ENCODE assay signal across 8 cellular contexts in the genomic region with DNA sequence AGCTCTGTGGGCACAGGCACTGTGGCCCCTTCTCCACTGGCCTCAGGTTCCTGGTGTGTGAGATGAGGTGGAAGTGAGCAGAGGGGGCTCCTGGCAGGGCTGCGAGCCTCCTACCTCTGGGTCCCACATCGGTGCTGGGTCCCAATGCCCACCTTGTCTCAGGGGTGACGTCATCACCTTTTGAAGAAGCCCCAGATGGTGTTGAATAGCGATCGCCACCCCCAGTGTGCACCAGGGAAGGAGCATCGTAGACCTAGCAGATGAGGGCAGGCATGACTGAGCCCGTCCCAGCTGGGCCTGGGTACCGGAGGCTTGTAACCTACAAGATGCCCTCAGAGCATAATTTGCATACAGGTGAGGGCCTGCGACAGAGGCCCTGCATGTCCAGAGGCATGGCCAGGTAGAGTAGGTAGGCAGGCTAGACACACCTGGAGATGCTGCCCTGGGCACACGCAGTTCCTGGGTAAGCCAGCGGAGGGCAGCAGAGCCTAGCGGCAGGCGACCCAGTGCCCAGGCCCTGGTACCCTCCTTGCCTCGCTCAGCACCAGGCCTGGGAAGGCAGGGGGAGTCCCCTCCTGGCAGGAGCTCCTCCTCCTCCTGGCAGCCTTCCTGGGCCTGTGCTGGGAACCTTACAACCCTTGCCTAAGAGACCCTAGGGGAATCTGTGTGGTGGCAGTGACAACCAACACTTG. TPM values are rescaled to one million over a fixed set of nuclear protein-coding genes. Genes with fewer than 3 reads are reported as not detected.
DNase-seq lines count a peak whose midpoint lies in the region; ATAC-seq and TF ChIP-seq lines count a peak whose summit lies in the region.

No MANE protein-coding gene starts in this region.

- H3K9me2 ChIP-seq in HCT116 (ENCODE audit: insufficient read depth): no peaks in the 10 kb centered on the region

- H3K4me3 Mint-ChIP-seq in Caco-2 (ENCODE audit: unreplicated experiment) (no peak overlapping the region), mesothelial cell of epicardium (no peak overlapping the region)

- H3K27ac Mint-ChIP-seq in Caco-2 (ENCODE audit: unreplicated experiment) (no peak overlapping the region), mesothelial cell of epicardium (no peak overlapping the region)

- ATAC-seq in HCT116 (peak; percentile 93), HG03571 (IDR thresholded peaks at IDR 0.05; ENCODE audit: unreplicated experiment) (no peak)

- TF ChIP-seq POLR2A in HCT116 (IDR thresholded peaks at IDR 0.05; ENCODE audit: borderline replicate concordance, extremely low read depth, insufficient read depth, insufficient read length): no peak

- no peaks in the 10 kb centered on the region for H3K36me3 ChIP-seq in Caco-2 (ENCODE audit: control insufficient read depth, insufficient read depth, low read length)
- no peaks in the 10 kb centered on the region for H3K36me3 ChIP-seq in HCT116 (ENCODE audit: control insufficient read depth in 1 of 2, insufficient read depth in 2 of 2, low read length in 2 of 2)
- no peaks in the 10 kb centered on the region for H3K36me3 ChIP-seq in effector memory CD4-positive, alpha-beta T cell (ENCODE audit: control insufficient read depth, insufficient read depth, low read length)

- H3K79me2 ChIP-seq in HCT116 (ENCODE audit: insufficient read depth, low read length): no peaks in the 10 kb centered on the region

- peaks cover 10% of the 10 kb centered on the region for H3K36me3 Mint-ChIP-seq in Caco-2 (ENCODE audit: insufficient read depth, unreplicated experiment)
- no peaks in the 10 kb centered on the region for H3K36me3 Mint-ChIP-seq in mesothelial cell of epicardium

- H3K9me3 Mint-ChIP-seq in Caco-2 (ENCODE audit: unreplicated experiment): no peaks in the 10 kb centered on the region
- no peaks in the 10 kb centered on the region for H3K9me3 Mint-ChIP-seq in mesothelial cell of epicardium

- H4K20me1 ChIP-seq in HCT116 (ENCODE audit: insufficient read depth): no peaks in the 10 kb centered on the region

- H3K9me3 ChIP-seq in Caco-2 (no peaks in the 10 kb centered on the region), HCT116 (ENCODE audit: control insufficient read depth in 1 of 2, insufficient read depth in 1 of 2, low read depth in 1 of 2, low read length in 2 of 2) (no peaks in the 10 kb centered on the region)
- H3K9me3 ChIP-seq in effector memory CD4-positive, alpha-beta T cell (ENCODE audit: control insufficient read depth, low read length): no peaks in the 10 kb centered on the region

- DNase-seq in Caco-2: peak; percentile 82 to 93
- DNase-seq in HCT116 (ENCODE audit: low read depth, low spot score): peak; percentile 49
- DNase-seq in NCI-H526 (lab: John Stamatoyannopoulos, UW): peak; percentile 97 to 99
- DNase-seq in activated CD8-positive, alpha-beta memory T cell treated with anti-CD3 and anti-CD28 coated beads for 1 hour (ENCODE audit: extremely low read depth in 1 of 2, low read depth in 1 of 2): peak; percentile 33 to 51
- DNase-seq in effector memory CD4-positive, alpha-beta T cell: peak; percentile 48 to 53 (median 50)
- peak; percentile 61 to 88 for DNase-seq in mesothelial cell of epicardium (ENCODE audit: low spot score in 2 of 2, unreplicated experiment in 2 of 2)
- DNase-seq in stimulated activated CD8-positive, alpha-beta memory T cell treated with anti-CD3 and anti-CD28 coated beads, Interleukin-2, amount 100 ng/mL, for 48 hours (ENCODE audit: low read depth in 2 of 2): peak; percentile 51 to 62

- intact Hi-C loops in Caco-2 (cut with micrococcal nuclease; ENCODE audit: unreplicated experiment) (loop anchor here (1.0 to 5.0 kb wide), 7 partner anchors 30 to 569 kb away; no protein-coding TSS in a partner anchor), HCT116 (cut with micrococcal nuclease) (loop anchor here (1.0 to 5.0 kb wide), 7 partner anchors 139 to 583 kb away; no protein-coding TSS in a partner anchor)

- POLR2A ChIA-PET in Caco-2 (lab: Charles Lee): interaction anchor here (0.5 to 0.6 kb wide), 2 partner anchors 30 to 31 kb away, joined by 3 to 5 read pairs; no protein-coding TSS in a partner anchor
- POLR2A ChIA-PET in HCT116 (lab: Charles Lee): interaction anchor here (0.7 to 1.0 kb wide), 3 partner anchors 17 to 542 kb away, joined by 3 to 4 read pairs (median 3); a partner anchor contains a TSS

- H3K9ac ChIP-seq in HCT116 (ENCODE audit: low read length): no peak overlapping the region

- H3K4me1 Mint-ChIP-seq in Caco-2 (ENCODE audit: low read depth, unreplicated experiment) (peaks cover 8% of the 10 kb centered on the region), mesothelial cell of epicardium (peaks cover 10% of the 10 kb centered on the region)

- RAD21 ChIA-PET in HCT116 (lab: Charles Lee; ENCODE audit: low non-redundant PET in 1 of 2, low total read pairs in 2 of 2, uncharacterized antibody in 2 of 2, unreplicated experiment in 2 of 2): interaction anchor here (0.6 to 1.6 kb wide), 8 partner anchors 22 to 583 kb away, joined by 3 to 9 read pairs (median 4); a partner anchor contains a TSS

- H3K27ac ChIP-seq in HCT116 (ENCODE audit: low read depth, low read length): no peak overlapping the region
- no peak overlapping the region for H3K27ac ChIP-seq in effector memory CD4-positive, alpha-beta T cell (ENCODE audit: insufficient read depth, low read length, poor library complexity, severe bottlenecking)

- H3K4me1 ChIP-seq in Caco-2: peaks cover 6% of the 10 kb centered on the region; the same call in 1 of the 2 replicates
- peaks cover 3 to 21% of the 10 kb centered on the region in 2 experiments; a peak in 3 of 4 replicates for H3K4me1 ChIP-seq in HCT116 (ENCODE audit: control insufficient read depth in 1 of 2, insufficient read depth in 2 of 2, low read length in 2 of 2)
- no peaks in the 10 kb centered on the region for H3K4me1 ChIP-seq in effector memory CD4-positive, alpha-beta T cell (ENCODE audit: control insufficient read depth, insufficient read depth, low read length, poor library complexity, severe bottlenecking)

- TF ChIP-seq CTCF in Caco-2 (IDR thresholded peaks at IDR 0.05; ENCODE audit: insufficient read depth in 1 of 2, low read depth in 1 of 2, low read length in 1 of 2, severe bottlenecking in 1 of 2, unreplicated experiment in 1 of 2): peak; percentile 100
- peak; percentile 95 to 99 (median 98) for TF ChIP-seq CTCF in HCT116 (IDR thresholded peaks at IDR 0.05 in 2 of 3, conservative IDR thresholded peaks at IDR 0.05 in 1 of 3; ENCODE audit: borderline replicate concordance in 1 of 3, insufficient read depth in 1 of 3, low read depth in 2 of 3, low read length in 2 of 3)
- peak; percentile 92 for TF ChIP-seq CTCF in mesothelial cell of epicardium (IDR thresholded peaks at IDR 0.05; ENCODE audit: unreplicated experiment)

- H3K4me2 ChIP-seq in HCT116 (ENCODE audit: low read length): no peak overlapping the region

- BruUV-seq in Caco-2 (replicated peaks; lab: Mats Ljungman, UMichigan) (no TSS peak), HCT116 (replicated peaks; lab: Mats Ljungman, UMichigan) (no TSS peak)

- no peak overlapping the region for H2AFZ ChIP-seq in HCT116 (ENCODE audit: low read depth, low read length, poor library complexity, severe bottlenecking)

- H3K4me3 ChIP-seq in Caco-2 (ENCODE audit: low read depth, low read length): no peak overlapping the region
- no peak overlapping the region for H3K4me3 ChIP-seq in HCT116 (replicated peaks in 1 of 2; ENCODE audit: low read depth in 1 of 2, low read length in 2 of 2)
- H3K4me3 ChIP-seq in effector memory CD4-positive, alpha-beta T cell (ENCODE audit: insufficient read depth, low read depth, low read length, poor library complexity, severe bottlenecking): no peak overlapping the region

- peak; percentile 100 for TF ChIP-seq RAD21 in HCT116 (IDR thresholded peaks at IDR 0.05; ENCODE audit: low read depth)

- no peaks in the 10 kb centered on the region for H3K27me3 Mint-ChIP-seq in Caco-2 (ENCODE audit: insufficient read depth, unreplicated experiment)
- H3K27me3 Mint-ChIP-seq in mesothelial cell of epicardium (ENCODE audit: low read depth): peaks cover 9% of the 10 kb centered on the region

- H3K27me3 ChIP-seq in Caco-2 (replicated peaks; ENCODE audit: control insufficient read depth, insufficient read depth, low read length) (no peaks in the 10 kb centered on the region), HCT116 (ENCODE audit: insufficient read depth, low read length) (no peaks in the 10 kb centered on the region)
- H3K27me3 ChIP-seq in effector memory CD4-positive, alpha-beta T cell (replicated peaks; ENCODE audit: control insufficient read depth, insufficient read depth, low read length, poor library complexity, severe bottlenecking): no peaks in the 10 kb centered on the region

- CTCF ChIA-PET in Caco-2 (lab: Charles Lee): interaction anchor here (0.5 to 3.5 kb wide), 15 partner anchors 11 to 694 kb away, joined by 3 to 20 read pairs (median 4); no protein-coding TSS in a partner anchor
- CTCF ChIA-PET in HCT116 (lab: Charles Lee): interaction anchor here (0.8 to 2.4 kb wide), 13 partner anchors 18 to 583 kb away, joined by 3 to 24 read pairs (median 5); a partner anchor contains a TSS

TF ChIP-seq in HCT116, 20 proteins besides CTCF, POLR2A, EP300 and RAD21:
- no peak for TF ChIP-seq ELF1 (IDR thresholded peaks at IDR 0.05; ENCODE audit: borderline replicate concordance, low read depth)
- TF ChIP-seq POLR2AphosphoS5 (IDR thresholded peaks at IDR 0.05; ENCODE audit: low read depth, low read length): peak; percentile 8; the same call in 1 of the 2 replicates
- TF ChIP-seq, protein P1, sequence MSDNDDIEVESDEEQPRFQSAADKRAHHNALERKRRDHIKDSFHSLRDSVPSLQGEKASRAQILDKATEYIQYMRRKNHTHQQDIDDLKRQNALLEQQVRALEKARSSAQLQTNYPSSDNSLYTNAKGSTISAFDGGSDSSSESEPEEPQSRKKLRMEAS (IDR thresholded peaks at IDR 0.05): no peak
- TF ChIP-seq FOSL1 (IDR thresholded peaks at IDR 0.05; ENCODE audit: low read depth): no peak
- TF ChIP-seq YY1 (IDR thresholded peaks at IDR 0.05; ENCODE audit: extremely low read depth, insufficient replicate concordance, low read depth, low read length): no peak

RNA-seq across cellular contexts. Expression of a gene that starts 52.5 kb away (rescaled TPM):
- total RNA-seq in Caco-2 (2022) (59.5 and 63.6 TPM in 2 replicates), HCT116 (2021; ENCODE audit: unreplicated experiment) (15.2 TPM), mesothelial cell of epicardium (20.5 to 23.7 TPM (median 22.1 TPM) in 3 replicates)
- 7.1 and 7.8 TPM in 2 replicates for polyA plus RNA-seq in HCT116 (2012)

RNA-seq across cellular contexts. Expression of a gene that starts 54.5 kb away (rescaled TPM):
- total RNA-seq in Caco-2 (2022) (0.12 and 0.66 TPM in 2 replicates), HCT116 (2021; ENCODE audit: unreplicated experiment) (0.54 TPM), mesothelial cell of epicardium (1.9 to 2.5 TPM (median 2.1 TPM) in 3 replicates)
- 0.16 and 0.26 TPM in 2 replicates for polyA plus RNA-seq in HCT116 (2012)

Comparison
In these comparisons a context has a peak if more than half of its experiments do, and no peak if none do; other contexts are left out.
1. DNase-seq: peak in every context shown above with its lines; median percentile 98 in NCI-H526; 88 in Caco-2; 74 in mesothelial cell of epicardium; 56 in stimulated activated CD8-positive, alpha-beta memory T cell treated with anti-CD3 and anti-CD28 coated beads, Interleukin-2, amount 100 ng/mL, for 48 hours; 50 in effector memory CD4-positive, alpha-beta T cell; 49 in HCT116; 42 in activated CD8-positive, alpha-beta memory T cell treated with anti-CD3 and anti-CD28 coated beads for 1 hour.